16 cellular contexts compared by ENCODE assay signal in genomic region chr14:30779210-30779609, GRCh38.
DNase-seq lines count a peak whose midpoint lies in the region; ATAC-seq, FAIRE-seq and TF ChIP-seq lines count a peak whose summit lies in the region.
"Had no signal": no experiment of that assay in that cellular context is flagged by ENCODE, and none has a peak within 500 bp of the region (broad histone marks: within the 10 kb centered on the region; RNA-seq: fewer than 3 reads in every experiment).

No MANE protein-coding gene starts in this region.

- H3K9me3 Mint-ChIP-seq in astrocyte (ENCODE audit: unreplicated experiment): peaks cover 2% of the 10 kb centered on the region
- no peaks in the 10 kb centered on the region for H3K9me3 Mint-ChIP-seq in stimulated activated naive CD8-positive, alpha-beta T cell treated with anti-CD3 and anti-CD28 coated beads, Interleukin-15, amount 100 ng/mL, for 72 hours
- H3K9me3 Mint-ChIP-seq: activated naive CD8-positive, alpha-beta T cell treated with anti-CD3 and anti-CD28 coated beads, Interleukin-2, amount 50 U/mL, for 24 hours had no signal

- H2AFZ ChIP-seq in astrocyte (ENCODE audit: low read depth, low read length): no peak overlapping the region

- H3K27me3 Mint-ChIP-seq in astrocyte (ENCODE audit: low read depth, unreplicated experiment): peaks cover 6% of the 10 kb centered on the region
- peaks cover 14% of the 10 kb centered on the region for H3K27me3 Mint-ChIP-seq in stimulated activated naive CD8-positive, alpha-beta T cell treated with anti-CD3 and anti-CD28 coated beads, Interleukin-15, amount 100 ng/mL, for 72 hours

- H3K36me3 ChIP-seq in astrocyte (ENCODE audit: insufficient read depth, low read length) (no peaks in the 10 kb centered on the region), upper lobe of right lung (no peaks in the 10 kb centered on the region)
- H3K36me3 ChIP-seq: esophagus squamous epithelium had no signal

- DNase-seq in astrocyte (ENCODE audit: low read depth) (peak; percentile 23), myocyte (ENCODE audit: low read depth) (peak; percentile 58), upper lobe of right lung (no peak)
- no peak for DNase-seq in activated T-cell treated with anti-CD3 and anti-CD28 coated beads, Interleukin-2, amount 50 U/mL, for 1 hour
- no peak for DNase-seq in stimulated activated naive CD8-positive, alpha-beta T cell treated with anti-CD3 and anti-CD28 coated beads, Interleukin-15, amount 100 ng/mL, for 72 hours
- DNase-seq: activated CD4-positive, CD25-positive, alpha-beta regulatory T cell treated with anti-CD3 and anti-CD28 coated beads, Interleukin-2, amount 50 U/mL, for 72 hours; activated naive CD8-positive, alpha-beta T cell treated with anti-CD3 and anti-CD28 coated beads, Interleukin-2, amount 50 U/mL, for 24 hours; esophagus squamous epithelium; NCI-H1105 treated with DMSO at 0.1 percent for 48 hours; NCI-H345; OCI-M1; T-helper 17 cell; testis had no signal

- H3K4me1 Mint-ChIP-seq in astrocyte (ENCODE audit: low read depth, unreplicated experiment): no peaks in the 10 kb centered on the region
- H3K4me1 Mint-ChIP-seq in stimulated activated naive CD8-positive, alpha-beta T cell treated with anti-CD3 and anti-CD28 coated beads, Interleukin-15, amount 100 ng/mL, for 72 hours: no peaks in the 10 kb centered on the region
- H3K4me1 Mint-ChIP-seq: activated naive CD8-positive, alpha-beta T cell treated with anti-CD3 and anti-CD28 coated beads, Interleukin-2, amount 50 U/mL, for 24 hours; T-helper 17 cell had no signal

- peak; percentile 88 for ATAC-seq in GM19351 (IDR thresholded peaks at IDR 0.05; ENCODE audit: unreplicated experiment)
- ATAC-seq in HG03066 (IDR thresholded peaks at IDR 0.05; ENCODE audit: low read depth, unreplicated experiment): peak; percentile 75
- ATAC-seq in stimulated activated naive CD8-positive, alpha-beta T cell treated with anti-CD3 and anti-CD28 coated beads, Interleukin-15, amount 100 ng/mL, for 72 hours: no peak
- no peak for ATAC-seq in HG02970 (IDR thresholded peaks at IDR 0.05; ENCODE audit: low FRiP score, unreplicated experiment)
- ATAC-seq in upper lobe of right lung: no peak
- ATAC-seq: activated naive CD8-positive, alpha-beta T cell treated with anti-CD3 and anti-CD28 coated beads, Interleukin-2, amount 50 U/mL, for 24 hours; T-helper 17 cell had no signal

- TF ChIP-seq CTCF in astrocyte (IDR thresholded peaks at IDR 0.05; ENCODE audit: insufficient read depth, low read depth, low read length): no peak
- no peak for TF ChIP-seq CTCF in upper lobe of right lung (IDR thresholded peaks at IDR 0.05)

- H3K36me3 Mint-ChIP-seq in astrocyte (ENCODE audit: low read depth, unreplicated experiment): no peaks in the 10 kb centered on the region

- H3K27me3 ChIP-seq in astrocyte (ENCODE audit: insufficient read depth, low read length) (no peaks in the 10 kb centered on the region), upper lobe of right lung (no peaks in the 10 kb centered on the region)
- H3K27me3 ChIP-seq: testis had no signal

- H3K4me2 ChIP-seq in astrocyte (ENCODE audit: low read length): no peak overlapping the region

- no peaks in the 10 kb centered on the region for H3K79me2 ChIP-seq in astrocyte (ENCODE audit: insufficient read depth, low read length)

- no peak overlapping the region for H3K9ac ChIP-seq in astrocyte (ENCODE audit: low read length)

- H3K4me3 Mint-ChIP-seq in astrocyte (ENCODE audit: unreplicated experiment): no peak overlapping the region
- H3K4me3 Mint-ChIP-seq in stimulated activated naive CD8-positive, alpha-beta T cell treated with anti-CD3 and anti-CD28 coated beads, Interleukin-15, amount 100 ng/mL, for 72 hours: no peak overlapping the region
- H3K4me3 Mint-ChIP-seq: activated naive CD8-positive, alpha-beta T cell treated with anti-CD3 and anti-CD28 coated beads, Interleukin-2, amount 50 U/mL, for 24 hours; T-helper 17 cell had no signal

- intact Hi-C loops in upper lobe of right lung (cut with DNase I): no loop called here

- H4K20me1 ChIP-seq in astrocyte (ENCODE audit: insufficient read depth, low read length): no peaks in the 10 kb centered on the region

- no peak overlapping the region for H3K4me3 ChIP-seq in astrocyte (ENCODE audit: insufficient read depth, low read depth, low read length)
- no peak overlapping the region for H3K4me3 ChIP-seq in upper lobe of right lung
- H3K4me3 ChIP-seq: esophagus squamous epithelium, testis had no signal

- H3K4me1 ChIP-seq in astrocyte (ENCODE audit: insufficient read depth, low read length) (no peaks in the 10 kb centered on the region), upper lobe of right lung (no peaks in the 10 kb centered on the region)
- H3K4me1 ChIP-seq: esophagus squamous epithelium, testis had no signal

- H3K9me3 ChIP-seq in astrocyte (ENCODE audit: insufficient read depth, low read depth, low read length) (no peaks in the 10 kb centered on the region), upper lobe of right lung (no peaks in the 10 kb centered on the region)
- H3K9me3 ChIP-seq: esophagus squamous epithelium, testis had no signal

- H3K27ac Mint-ChIP-seq in astrocyte (ENCODE audit: unreplicated experiment): no peak overlapping the region
- no peak overlapping the region for H3K27ac Mint-ChIP-seq in stimulated activated naive CD8-positive, alpha-beta T cell treated with anti-CD3 and anti-CD28 coated beads, Interleukin-15, amount 100 ng/mL, for 72 hours
- H3K27ac Mint-ChIP-seq: activated naive CD8-positive, alpha-beta T cell treated with anti-CD3 and anti-CD28 coated beads, Interleukin-2, amount 50 U/mL, for 24 hours; T-helper 17 cell had no signal

- no peak for FAIRE-seq in astrocyte (lab: Jason Lieb, UNC)

- H3K27ac ChIP-seq in astrocyte (ENCODE audit: low read depth, low read length) (no peak overlapping the region), upper lobe of right lung (no peak overlapping the region)
- H3K27ac ChIP-seq: esophagus squamous epithelium, testis had no signal

Comparison
In these comparisons a context has a peak if more than half of its experiments do, and no peak if none do; other contexts are left out.
1. ATAC-seq: peak in GM19351 (single experiment) and HG03066 (single experiment); none in stimulated activated naive CD8-positive, alpha-beta T cell treated with anti-CD3 and anti-CD28 coated beads, Interleukin-15, amount 100 ng/mL, for 72 hours (single experiment), HG02970 (single experiment) and upper lobe of right lung (single experiment).
2. DNase-seq: peak in astrocyte (single experiment) and myocyte (single experiment); none in activated T-cell treated with anti-CD3 and anti-CD28 coated beads, Interleukin-2, amount 50 U/mL, for 1 hour (single experiment), stimulated activated naive CD8-positive, alpha-beta T cell treated with anti-CD3 and anti-CD28 coated beads, Interleukin-15, amount 100 ng/mL, for 72 hours (0 of 2) and upper lobe of right lung (single experiment).